In the genomic region with DNA sequence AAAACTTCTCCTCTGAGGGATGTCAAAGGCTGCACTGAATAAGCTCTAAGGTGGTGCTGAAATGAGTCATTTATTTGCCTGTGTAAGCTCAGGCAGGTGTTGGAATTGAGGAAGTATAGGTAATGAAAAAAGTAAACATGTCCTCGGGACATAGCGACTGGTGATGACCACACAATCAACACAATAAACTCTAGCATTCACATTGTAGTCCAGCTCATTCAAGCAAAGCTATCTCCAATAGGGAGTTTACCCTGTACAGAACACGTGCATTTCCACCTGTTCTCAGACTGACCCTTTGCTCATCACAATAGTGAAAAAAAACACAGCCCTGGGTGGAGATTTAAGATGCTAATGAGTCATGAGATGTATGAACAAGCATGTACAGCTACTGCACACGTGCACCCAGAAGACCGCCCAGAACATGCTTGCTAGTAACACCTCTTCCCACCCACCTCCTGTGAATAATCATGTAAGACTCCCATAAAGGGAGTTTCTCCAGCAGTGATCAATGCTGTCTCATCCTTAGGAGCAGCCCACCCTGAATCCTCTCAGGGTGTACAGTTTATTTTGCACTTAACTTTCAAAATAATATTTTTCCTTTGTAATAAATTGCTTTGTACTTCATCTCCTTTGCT, we compare ENCODE assay signal across 8 cellular contexts. TPM values are rescaled to one million over a fixed set of nuclear protein-coding genes. Genes with fewer than 3 reads are reported as not detected.
DNase-seq lines count a peak whose midpoint lies in the region; ATAC-seq and TF ChIP-seq lines count a peak whose summit lies in the region.

No MANE protein-coding gene starts in this region.

- CTCF ChIA-PET in CD4-positive, alpha-beta memory T cell (lab: Charles Lee; ENCODE audit: partially characterized antibody): interaction anchor here (0.9 to 2.2 kb wide), 6 partner anchors 9 to 239 kb away, joined by 3 to 17 read pairs (median 4); a partner anchor contains a TSS

- no peaks in the 10 kb centered on the region for H3K9me3 Mint-ChIP-seq in CD4-positive, alpha-beta memory T cell

- no peaks in the 10 kb centered on the region for H3K36me3 ChIP-seq in CD4-positive, alpha-beta memory T cell (ENCODE audit: insufficient read depth, low read length)
- no peaks in the 10 kb centered on the region for H3K36me3 ChIP-seq in Peyer's patch

- ATAC-seq in GM21367 (IDR thresholded peaks at IDR 0.05; ENCODE audit: unreplicated experiment) (peak; percentile 48), right cardiac atrium (peak; percentile 35 to 57)

- POLR2A ChIA-PET in CD4-positive, alpha-beta memory T cell (lab: Charles Lee; ENCODE audit: partially characterized antibody): interaction anchor here (0.6 to 18.3 kb wide), 14 partner anchors 9 to 632 kb away, joined by 3 to 517 read pairs (median 4); a partner anchor contains a TSS

- H3K27me3 ChIP-seq in CD4-positive, alpha-beta memory T cell (ENCODE audit: insufficient read depth, low read length): no peaks in the 10 kb centered on the region
- H3K27me3 ChIP-seq in Peyer's patch (no peaks in the 10 kb centered on the region), right cardiac atrium (ENCODE audit: control insufficient read depth, insufficient read depth) (no peaks in the 10 kb centered on the region)

- intact Hi-C loops in CD4-positive, alpha-beta memory T cell (cut with micrococcal nuclease): no loop called here
- intact Hi-C loops in right cardiac atrium (cut with DNase I): no loop called here

- H3K9me3 ChIP-seq in CD4-positive, alpha-beta memory T cell (ENCODE audit: control insufficient read depth in 1 of 2, low read length in 2 of 2): no peaks in the 10 kb centered on the region
- H3K9me3 ChIP-seq in Peyer's patch: no peaks in the 10 kb centered on the region
- H3K9me3 ChIP-seq in right cardiac atrium (ENCODE audit: control insufficient read depth, low read length): no peaks in the 10 kb centered on the region

- peaks cover 9 to 17% of the 10 kb centered on the region in 2 donors for H3K36me3 Mint-ChIP-seq in CD4-positive, alpha-beta memory T cell

- no peaks in the 10 kb centered on the region for H3K27me3 Mint-ChIP-seq in CD4-positive, alpha-beta memory T cell

- H3K27ac Mint-ChIP-seq in CD4-positive, alpha-beta memory T cell: peak overlapping the region; percentile 92 to 100 (median 97)

- H3K4me3 Mint-ChIP-seq in CD4-positive, alpha-beta memory T cell: peak overlapping the region; percentile 81 to 99 (median 92)

- peaks cover 59% of the 10 kb centered on the region for H3K4me1 ChIP-seq in CD4-positive, alpha-beta memory T cell (ENCODE audit: insufficient read depth, low read length)
- H3K4me1 ChIP-seq in Peyer's patch (peaks cover 0 to 46% (median 12%) of the 10 kb centered on the region in 4 donors), right cardiac atrium (ENCODE audit: control insufficient read depth, insufficient read depth, low read length) (peaks cover 11% of the 10 kb centered on the region)

- TF ChIP-seq CTCF in Peyer's patch (IDR thresholded peaks at IDR 0.05): peak in 1 of 6 experiments; percentile 1

- H3K4me1 Mint-ChIP-seq in CD4-positive, alpha-beta memory T cell: peaks cover 46 to 72% (median 56%) of the 10 kb centered on the region in 4 donors

- TF ChIP-seq POLR2A in Peyer's patch (IDR thresholded peaks at IDR 0.05): no peak

- 52% methylated on average over 5 of the region's 5 CpGs for WGBS in right cardiac atrium

- H3K27ac ChIP-seq in CD4-positive, alpha-beta memory T cell (ENCODE audit: low read depth, low read length): peak overlapping the region; percentile 76
- H3K27ac ChIP-seq in Peyer's patch: peak overlapping the region; percentile 83 to 90 (median 89)
- peak overlapping the region; percentile 76 for H3K27ac ChIP-seq in right cardiac atrium (ENCODE audit: low read length)

- DNase-seq in CD4-positive, alpha-beta memory T cell: peak in 3 of 5 donors; percentile 48 to 86 (median 62)
- DNase-seq in HK-2 (ENCODE audit: unreplicated experiment) (peak; percentile 47), Peyer's patch (peak in 2 of 3 donors; percentile 33 to 68), right cardiac atrium (no peak), ureter (ENCODE audit: low spot score) (no peak)
- DNase-seq in activated naive CD4-positive, alpha-beta T cell treated with Interleukin-2 at 50 U/mL for 16 hours: peak; percentile 71
- DNase-seq in stimulated activated CD4-positive, alpha-beta T cell treated with anti-CD3 and anti-CD28 coated beads, Interleukin-1b, Interleukin-23, amount 100 ng/mL, for 24 hours (ENCODE audit: low read depth in 4 of 4, low spot score in 1 of 4): peak in 3 of 4 experiments; percentile 28 to 58 (median 40)

- H3K4me3 ChIP-seq in CD4-positive, alpha-beta memory T cell (ENCODE audit: low read length in 2 of 2): peak overlapping the region; percentile 60 to 66
- peak overlapping the region; percentile 18 to 56 (median 41) for H3K4me3 ChIP-seq in Peyer's patch
- peak overlapping the region; percentile 70 for H3K4me3 ChIP-seq in right cardiac atrium (ENCODE audit: low read length)

RNA-seq across cellular contexts. Expression of a gene that starts 33.0 kb away (rescaled TPM):
- total RNA-seq in CD4-positive, alpha-beta memory T cell: not detected
- not detected for polyA plus RNA-seq in CD4-positive, alpha-beta memory T cell
- 100 to 1,000 TPM in 1 of 4 donors, 10 to 100 TPM in 3; 14.9 to 121 (median 45.0) TPM for total RNA-seq in Peyer's patch
- total RNA-seq in right cardiac atrium: 1 to 10 TPM in 2 of 4 donors, under 1 TPM in 2; 0.34 to 1.2 (median 0.87) TPM
- 0.57 TPM for polyA plus RNA-seq in right cardiac atrium
- total RNA-seq in ureter: 9.5 TPM

RNA-seq across cellular contexts. Expression of a gene that starts 45.1 kb away (rescaled TPM):
- 1 to 10 TPM; 9.0 to 9.9 TPM for total RNA-seq in CD4-positive, alpha-beta memory T cell
- 1 to 10 TPM; 6.2 to 6.8 TPM for polyA plus RNA-seq in CD4-positive, alpha-beta memory T cell
- total RNA-seq in Peyer's patch: 10 to 100 TPM in 1 of 4 donors, 1 to 10 TPM in 3; 4.0 to 28.9 (median 7.1) TPM
- 1 to 10 TPM; 2.0 to 5.5 (median 3.7) TPM for total RNA-seq in right cardiac atrium
- 2.0 TPM for polyA plus RNA-seq in right cardiac atrium
- total RNA-seq in ureter: 5.9 TPM

RNA-seq across cellular contexts. Expression of a gene that starts 45.9 kb away (rescaled TPM):
- total RNA-seq in CD4-positive, alpha-beta memory T cell: 10 to 100 TPM; 29.8 to 30.5 TPM
- 1 to 10 TPM; 3.4 to 8.0 TPM for polyA plus RNA-seq in CD4-positive, alpha-beta memory T cell
- total RNA-seq in Peyer's patch (10 to 100 TPM; 28.3 to 86.6 (median 36.2) TPM), right cardiac atrium (10 to 100 TPM; 10.8 to 16.7 (median 12.9) TPM), ureter (23.4 TPM)
- polyA plus RNA-seq in right cardiac atrium: 9.6 TPM

Comparison
In these comparisons a context has a peak if more than half of its experiments do, and no peak if none do; other contexts are left out.
1. DNase-seq: peak in CD4-positive, alpha-beta memory T cell (3 of 5), HK-2 (single experiment), Peyer's patch (2 of 3), activated naive CD4-positive, alpha-beta T cell treated with Interleukin-2 at 50 U/mL for 16 hours (single experiment) and stimulated activated CD4-positive, alpha-beta T cell treated with anti-CD3 and anti-CD28 coated beads, Interleukin-1b, Interleukin-23, amount 100 ng/mL, for 24 hours (3 of 4); none in right cardiac atrium (0 of 3) and ureter (single experiment).
2. Peak in every context shown above with its lines, with median percentiles within 50 percentile points of each other: H3K27ac ChIP-seq and H3K4me3 ChIP-seq.